8 cellular contexts compared by ENCODE assay signal in genomic region chr10:79241990-79242619, GRCh38.
A peak's percentile ranks its signal among the peaks of the same experiment; 100 is the strongest.
DNase-seq lines count a peak whose midpoint lies in the region; ATAC-seq and TF ChIP-seq lines count a peak whose summit lies in the region.

No MANE protein-coding gene starts in this region.

- peaks cover 6% of the 10 kb centered on the region for H3K27me3 ChIP-seq in ectodermal cell (ENCODE audit: control insufficient read depth, insufficient read depth, low read length, poor library complexity, severe bottlenecking)

- peak overlapping the region; percentile 85 for H3K27ac Mint-ChIP-seq in activated B cell treated with CpG ODN at 0.5 μM for 24 hours

- TF ChIP-seq CTCF in activated B cell treated with CpG ODN at 0.5 μM for 24 hours (IDR thresholded peaks at IDR 0.05): no peak

- H3K4me3 Mint-ChIP-seq in activated B cell treated with CpG ODN at 0.5 μM for 24 hours: peak overlapping the region; percentile 84

- POLR2A ChIA-PET in activated B cell treated with CpG ODN at 0.5 μM for 24 hours (lab: Charles Lee): interaction anchor here (0.7 to 12.4 kb wide), 17 partner anchors 8 to 1208 kb away, joined by 3 to 350 read pairs (median 4); partner anchors contain the start of genes PPIF, RPS24 and ZCCHC24

- H3K4me1 ChIP-seq in ectodermal cell (ENCODE audit: control insufficient read depth, insufficient read depth, low read length): peaks cover 52% of the 10 kb centered on the region

- CTCF ChIA-PET in activated B cell treated with CpG ODN at 0.5 μM for 24 hours (lab: Charles Lee): interaction anchor here (1.3 kb wide), 1 partner anchor 106 kb away, joined by 3 read pairs; no protein-coding TSS in a partner anchor

- peak overlapping the region; percentile 61 for H3K4me3 ChIP-seq in ectodermal cell (ENCODE audit: insufficient read depth, low read depth, low read length)

- no peak overlapping the region for H3K27ac ChIP-seq in ectodermal cell (ENCODE audit: insufficient read depth, low read depth, low read length, poor library complexity, severe bottlenecking)

- no peaks in the 10 kb centered on the region for H3K36me3 ChIP-seq in ectodermal cell (ENCODE audit: control insufficient read depth, insufficient read depth, low read length)

- intact Hi-C loops in activated B cell treated with CpG ODN at 0.5 μM for 24 hours (cut with micrococcal nuclease): loop anchor here (1.0 to 10.0 kb wide), 10 partner anchors 8 to 1367 kb away; partner anchors contain the start of genes RPS24, TSPAN14 and ZMIZ1

- no peaks in the 10 kb centered on the region for H3K9me3 Mint-ChIP-seq in activated B cell treated with CpG ODN at 0.5 μM for 24 hours

- ATAC-seq in activated B cell treated with CpG ODN at 0.5 μM for 24 hours (ENCODE audit: low read depth): peak; percentile 1
- ATAC-seq in stimulated activated naive CD8-positive, alpha-beta T cell treated with anti-CD3 and anti-CD28 coated beads, Interleukin-15, Interleukin-2, amounts not matched to agents 100 U/mL and 50 U/mL, for 24 hours: peak; percentile 73

- H3K4me1 Mint-ChIP-seq in activated B cell treated with CpG ODN at 0.5 μM for 24 hours: peaks cover 51% of the 10 kb centered on the region

- DNase-seq in SIG-M5 treated with dmso at 0.1 percent for 504 hours (lab: John Stamatoyannopoulos, UW; ENCODE audit: unreplicated experiment): peak; percentile 57
- DNase-seq in SIG-M5 (lab: John Stamatoyannopoulos, UW): no peak
- peak; percentile 15 for DNase-seq in HS-5 (ENCODE audit: low read depth)
- peak; percentile 47 for DNase-seq in activated B cell treated with CpG ODN at 0.5 μM for 24 hours
- peak; percentile 94 for DNase-seq in mesenteric fat pad (ENCODE audit: low spot score)
- peak; percentile 85 for DNase-seq in stimulated activated naive CD8-positive, alpha-beta T cell treated with anti-CD3 and anti-CD28 coated beads, Interleukin-15, Interleukin-2, amounts not matched to agents 100 U/mL and 50 U/mL, for 24 hours
- DNase-seq in glomerular visceral epithelial cell (ENCODE audit: extremely low spot score): no peak

- no peaks in the 10 kb centered on the region for H3K9me3 ChIP-seq in ectodermal cell (ENCODE audit: control insufficient read depth, low read length)

- H3K27me3 Mint-ChIP-seq in activated B cell treated with CpG ODN at 0.5 μM for 24 hours: no peaks in the 10 kb centered on the region

- H3K36me3 Mint-ChIP-seq in activated B cell treated with CpG ODN at 0.5 μM for 24 hours (ENCODE audit: low read depth): peaks cover 3% of the 10 kb centered on the region

- 1% methylated on average over 29 to 32 of the region's 36 CpGs for WGBS in ectodermal cell, 2 experiments

Comparison
In these comparisons a context has a peak if more than half of its experiments do, and no peak if none do; other contexts are left out.
1. DNase-seq: peak in SIG-M5 treated with dmso at 0.1 percent for 504 hours (single experiment), HS-5 (single experiment), activated B cell treated with CpG ODN at 0.5 μM for 24 hours (single experiment), mesenteric fat pad (single experiment) and stimulated activated naive CD8-positive, alpha-beta T cell treated with anti-CD3 and anti-CD28 coated beads, Interleukin-15, Interleukin-2, amounts not matched to agents 100 U/mL and 50 U/mL, for 24 hours (single experiment); none in SIG-M5 (single experiment) and glomerular visceral epithelial cell (single experiment).